Comparison of ENCODE assay signal across 16 cellular contexts in genomic region chr5:168300377-168301182, GRCh38. TPM values are rescaled to one million over a fixed set of nuclear protein-coding genes. Genes with fewer than 3 reads are reported as not detected.
DNase-seq lines count a peak whose midpoint lies in the region; ATAC-seq, FAIRE-seq and TF ChIP-seq lines count a peak whose summit lies in the region.
"Had no signal": no experiment of that assay in that cellular context is flagged by ENCODE, and none has a peak within 500 bp of the region (broad histone marks: within the 10 kb centered on the region; RNA-seq: fewer than 3 reads in every experiment).

No MANE protein-coding gene starts in this region.

- H3K36me3 Mint-ChIP-seq in GM23338 (ENCODE audit: low read depth) (peaks cover 4% of the 10 kb centered on the region; the same call in 1 of the 3 replicates), endodermal cell (ENCODE audit: low read depth) (peaks cover 3% of the 10 kb centered on the region)

- H3K27ac Mint-ChIP-seq in GM23338, result no peak overlapping the region
- H3K27ac Mint-ChIP-seq in endodermal cell, result no peak overlapping the region

- H3K9me3 ChIP-seq in endodermal cell (ENCODE audit: control insufficient read depth, low read length), result no peaks in the 10 kb centered on the region
- H3K9me3 ChIP-seq in pancreas, result no peaks in the 10 kb centered on the region
- H3K9me3 ChIP-seq: left ventricle myocardium inferior, testis had no signal

- H3K4me1 ChIP-seq in GM23338 (ENCODE audit: insufficient read depth), result peaks cover 50% of the 10 kb centered on the region
- peaks cover 23% of the 10 kb centered on the region for H3K4me1 ChIP-seq in endodermal cell (ENCODE audit: control insufficient read depth, insufficient read depth, low read length)
- H3K4me1 ChIP-seq in pancreas, result peaks cover 19 to 64% (median 52%) of the 10 kb centered on the region in 3 donors
- H3K4me1 ChIP-seq: left ventricle myocardium inferior, testis had no signal

- H3K4me3 Mint-ChIP-seq in GM23338 (peak overlapping the region; percentile 31; the same call in 1 of the 3 replicates), endodermal cell (no peak overlapping the region)

- no peak overlapping the region for H2AFZ ChIP-seq in GM23338

- intact Hi-C loops in pancreas (cut with DNase I), result no loop called here

- H4K20me1 ChIP-seq in GM23338 (replicated peaks; ENCODE audit: insufficient read depth), result peaks cover 41% of the 10 kb centered on the region

- H3K9me3 Mint-ChIP-seq in GM23338 (no peaks in the 10 kb centered on the region), endodermal cell (no peaks in the 10 kb centered on the region)

- H3K36me3 ChIP-seq in GM23338 (ENCODE audit: insufficient read depth), result no peaks in the 10 kb centered on the region
- H3K36me3 ChIP-seq in endodermal cell (ENCODE audit: control insufficient read depth, insufficient read depth, low read length), result no peaks in the 10 kb centered on the region
- no peaks in the 10 kb centered on the region for H3K36me3 ChIP-seq in pancreas
- H3K36me3 ChIP-seq: left ventricle myocardium inferior had no signal

- peak; percentile 54 for ATAC-seq in GM23338
- peak; percentile 57 to 75 (median 70) for ATAC-seq in pancreas
- no peak for ATAC-seq in GM21825 (IDR thresholded peaks at IDR 0.05; ENCODE audit: unreplicated experiment)
- no peak for ATAC-seq in GM18517 (IDR thresholded peaks at IDR 0.05; ENCODE audit: unreplicated experiment)
- ATAC-seq in GM18505 (IDR thresholded peaks at IDR 0.05; ENCODE audit: unreplicated experiment), result no peak

- peaks cover 69% of the 10 kb centered on the region for H3K4me1 Mint-ChIP-seq in GM23338
- H3K4me1 Mint-ChIP-seq in endodermal cell, result peaks cover 51% of the 10 kb centered on the region

- 0 out of 2 replicates have a peak, but pooled peaks cover 8% of the 10 kb centered on the region for H3F3A ChIP-seq in GM23338 (replicated peaks; ENCODE audit: low read depth)

- no peak for FAIRE-seq in pancreas (lab: Jason Lieb, UNC)
- FAIRE-seq: D721Med, GM19239 had no signal

- peaks cover 84% of the 10 kb centered on the region for H3K79me2 ChIP-seq in GM23338 (replicated peaks; ENCODE audit: insufficient read depth)

- peaks cover 8% of the 10 kb centered on the region for H3K27me3 Mint-ChIP-seq in GM23338 (ENCODE audit: insufficient read depth, low read depth, poor library complexity)
- H3K27me3 Mint-ChIP-seq in endodermal cell (ENCODE audit: insufficient read depth), result peaks cover 14% of the 10 kb centered on the region

- TF ChIP-seq POLR2A in GM18505 (IDR thresholded peaks at IDR 0.05; ENCODE audit: borderline replicate concordance, extremely low read depth, insufficient read depth, insufficient read length), result no peak

- 59 to 65% methylated on average over 3 to 10 of the region's 10 CpGs for WGBS in endodermal cell (ENCODE audit: insufficient coverage in 1 of 2, insufficient read length in 1 of 2), 2 experiments
- WGBS in pancreas, 2 donors, result 22 to 24% methylated on average over 10 of the region's 10 CpGs

- H3K27ac ChIP-seq in GM23338 (ENCODE audit: low read depth), result 0 out of 2 replicates have a peak overlapping the region, but pooled peaks have one; percentile 73
- H3K27ac ChIP-seq in endodermal cell (ENCODE audit: low read depth, low read length), result peak overlapping the region; percentile 83
- H3K27ac ChIP-seq in pancreas, result peak overlapping the region; percentile 1 to 62 (median 30)
- H3K27ac ChIP-seq: left ventricle myocardium inferior, testis, VCaP had no signal

- H3K9ac ChIP-seq in endodermal cell (ENCODE audit: extremely low read depth, low read length, poor library complexity, severe bottlenecking), result no peak overlapping the region

- peak overlapping the region; percentile 58 for H3K4me2 ChIP-seq in GM23338

- DNase-seq in GM23338 (ENCODE audit: low spot score) (peak; percentile 60), NCI-H2196 treated with DMSO at 0.1 percent for 48 hours (lab: John Stamatoyannopoulos, UW; ENCODE audit: unreplicated experiment) (peak; percentile 39), endodermal cell (peak; percentile 67), pancreas (peak in 5 of 6 donors; percentile 65 to 86 (median 72)), GM20000 (ENCODE audit: low spot score) (no peak)
- DNase-seq: activated effector memory CD4-positive, alpha-beta T cell treated with anti-CD3 and anti-CD28 coated beads, Interleukin-2, amount 50 U/mL, for 16 hours; dermis blood vessel endothelial cell; left ventricle myocardium inferior; testis had no signal

- H3K9me2 ChIP-seq in GM23338 (ENCODE audit: insufficient read depth), result peaks cover 4% of the 10 kb centered on the region; the same call in 1 of the 2 replicates

- H3K4me3 ChIP-seq in GM23338, result no peak overlapping the region
- H3K4me3 ChIP-seq in endodermal cell (ENCODE audit: low read length), result peak overlapping the region; percentile 21
- H3K4me3 ChIP-seq in pancreas, result no peak overlapping the region
- H3K4me3 ChIP-seq: left ventricle myocardium inferior, testis had no signal

- no peaks in the 10 kb centered on the region for H3K27me3 ChIP-seq in GM23338 (ENCODE audit: insufficient read depth)
- no peaks in the 10 kb centered on the region for H3K27me3 ChIP-seq in endodermal cell (ENCODE audit: control insufficient read depth, insufficient read depth, low read length, poor library complexity, severe bottlenecking)
- H3K27me3 ChIP-seq in pancreas, result no peaks in the 10 kb centered on the region
- H3K27me3 ChIP-seq: testis had no signal

- TF ChIP-seq CTCF in GM23338 (conservative IDR thresholded peaks at IDR 0.05; ENCODE audit: low read depth in 2 of 2), result peak in 1 of 2 experiments; percentile 30; a peak in 1 of 4 replicates
- TF ChIP-seq CTCF in endodermal cell (conservative IDR thresholded peaks at IDR 0.05), result no peak
- TF ChIP-seq CTCF in pancreas (IDR thresholded peaks at IDR 0.05), result no peak
- no peak for TF ChIP-seq CTCF in GM20000 (IDR thresholded peaks at IDR 0.05; ENCODE audit: extremely low read depth, missing control alignments)

TF ChIP-seq in GM23338, 12 proteins besides CTCF, POLR2A, EP300 and RAD21:
- TF ChIP-seq ZNF462 (CRISPR knock-in tag; IDR thresholded peaks at IDR 0.05) (0 out of 2 replicates have a peak, but pooled peaks have one; percentile 10), STAT1 (IDR thresholded peaks at IDR 0.05; ENCODE audit: unreplicated experiment) (no peak)

RNA-seq across cellular contexts. Expression of gene WWC1, which starts 9.1 kb away (rescaled TPM):
- total RNA-seq in GM23338 (2014; rRNA removed; shearing (Covaris generic)), result 27.8 and 33.2 TPM in 2 replicates
- polyA plus RNA-seq in GM23338 (2016; fragmentation: Nextera tagmentation; extraction: Ambion mirVana) (23.6 and 25.4 TPM in 2 replicates), pancreas (10 to 100 TPM; 35.0 to 38.5 TPM)
- total RNA-seq in endodermal cell (10 to 100 TPM; 18.4 to 20.3 TPM), pancreas (10 to 100 TPM; 36.4 to 54.2 (median 41.8) TPM)
- 27.5 TPM for polyA plus RNA-seq in endodermal cell (2013, experiment 1 of 2)
- polyA plus RNA-seq in endodermal cell (2013, experiment 2 of 2), result 22.0 TPM
- total RNA-seq: OCI-LY7 had no signal

Comparison
In these comparisons a context has a peak if more than half of its experiments do, and no peak if none do; other contexts are left out.
1. ATAC-seq: peak in GM23338 (single experiment) and pancreas (4 of 4); none in GM21825 (single experiment), GM18517 (single experiment) and GM18505 (single experiment).
2. H3K27ac ChIP-seq: peak in every context shown above with its lines; median percentile 83 in endodermal cell; 73 in GM23338; 30 in pancreas.